ENCODE assay signal across 8 cellular contexts in genomic region chr11:123235117-123235686, GRCh38. TPM values are rescaled to one million over a fixed set of nuclear protein-coding genes. Genes with fewer than 3 reads are reported as not detected.
DNase-seq lines count a peak whose midpoint lies in the region; ATAC-seq and TF ChIP-seq lines count a peak whose summit lies in the region.

No MANE protein-coding gene starts in this region.

- no peak overlapping the region for H4K12ac ChIP-seq in trophoblast cell (ENCODE audit: low read depth, low read length)

- no peak overlapping the region for H3K9ac ChIP-seq in trophoblast cell (ENCODE audit: low read length)

- WGBS in trophoblast cell (ENCODE audit: extremely low coverage, insufficient coverage, insufficient read length), result no CpG with 5 or more reads among the region's 14 CpGs

- H3K27me3 ChIP-seq in trophoblast cell (ENCODE audit: insufficient read depth, low read length), result no peaks in the 10 kb centered on the region

- no peak overlapping the region for H3K4me3 ChIP-seq in trophoblast cell (ENCODE audit: low read depth, low read length)

- H3K4ac ChIP-seq in trophoblast cell (ENCODE audit: low read depth, low read length), result no peak overlapping the region

- H3K36me3 ChIP-seq in trophoblast cell (ENCODE audit: control insufficient read depth in 1 of 2, insufficient read depth in 2 of 2, low read length in 2 of 2), result no peaks in the 10 kb centered on the region

- ATAC-seq in activated CD8-positive, alpha-beta memory T cell treated with anti-CD3 and anti-CD28 coated beads, Interleukin-2, amount 10 ng/mL, durations not matched to agents 7 days and 5 days, result no peak
- peak; percentile 33 for ATAC-seq in effector memory CD8-positive, alpha-beta T cell (replicated peaks)
- ATAC-seq in GM18505 (IDR thresholded peaks at IDR 0.05; ENCODE audit: unreplicated experiment), result no peak

- H3K23ac ChIP-seq in trophoblast cell (ENCODE audit: low read length), result no peak overlapping the region

- H3K4me2 ChIP-seq in trophoblast cell (ENCODE audit: low read length), result no peak overlapping the region

- no peaks in the 10 kb centered on the region for H3K9me3 ChIP-seq in trophoblast cell (ENCODE audit: insufficient read depth, low read depth, low read length)

- no peak overlapping the region for H3K14ac ChIP-seq in trophoblast cell (ENCODE audit: low read length)

- H3K9me3 Mint-ChIP-seq in activated CD8-positive, alpha-beta memory T cell treated with anti-CD3 and anti-CD28 coated beads, Interleukin-2, amount 10 ng/mL, durations not matched to agents 7 days and 5 days (ENCODE audit: low read depth), result no peaks in the 10 kb centered on the region
- H3K9me3 Mint-ChIP-seq in effector memory CD8-positive, alpha-beta T cell, result no peaks in the 10 kb centered on the region

- no peaks in the 10 kb centered on the region for H3K79me2 ChIP-seq in trophoblast cell (ENCODE audit: control insufficient read depth, insufficient read depth, low read length, poor library complexity)

- no peak overlapping the region for H2BK12ac ChIP-seq in trophoblast cell (ENCODE audit: low read length)

- no peak overlapping the region for H2BK5ac ChIP-seq in trophoblast cell (ENCODE audit: low read depth, low read length, poor library complexity)

- peaks cover 10% of the 10 kb centered on the region for H3K27me3 Mint-ChIP-seq in activated CD8-positive, alpha-beta memory T cell treated with anti-CD3 and anti-CD28 coated beads, Interleukin-2, amount 10 ng/mL, durations not matched to agents 7 days and 5 days
- H3K27me3 Mint-ChIP-seq in effector memory CD8-positive, alpha-beta T cell, result peaks cover 0 to 6% of the 10 kb centered on the region in 2 donors

- TF ChIP-seq POLR2A in GM18505 (IDR thresholded peaks at IDR 0.05; ENCODE audit: borderline replicate concordance, extremely low read depth, insufficient read depth, insufficient read length), result no peak

- no peaks in the 10 kb centered on the region for H3K79me1 ChIP-seq in trophoblast cell (ENCODE audit: low read length)

- H2AFZ ChIP-seq in trophoblast cell (ENCODE audit: insufficient read depth, low read length, poor library complexity), result no peak overlapping the region

- no peak overlapping the region for H3K27ac Mint-ChIP-seq in activated CD8-positive, alpha-beta memory T cell treated with anti-CD3 and anti-CD28 coated beads, Interleukin-2, amount 10 ng/mL, durations not matched to agents 7 days and 5 days
- H3K27ac Mint-ChIP-seq in effector memory CD8-positive, alpha-beta T cell, result no peak overlapping the region

- H2BK120ac ChIP-seq in trophoblast cell (ENCODE audit: insufficient read depth, low read length, poor library complexity), result no peak overlapping the region

- H3K18ac ChIP-seq in trophoblast cell (ENCODE audit: low read length), result no peak overlapping the region

- H3K36me3 Mint-ChIP-seq in activated CD8-positive, alpha-beta memory T cell treated with anti-CD3 and anti-CD28 coated beads, Interleukin-2, amount 10 ng/mL, durations not matched to agents 7 days and 5 days, result peaks cover 16% of the 10 kb centered on the region
- no peaks in the 10 kb centered on the region for H3K36me3 Mint-ChIP-seq in effector memory CD8-positive, alpha-beta T cell (ENCODE audit: insufficient read depth)

- H2AK5ac ChIP-seq in trophoblast cell (ENCODE audit: low read length), result no peak overlapping the region

- H4K8ac ChIP-seq in trophoblast cell (ENCODE audit: low read depth, low read length), result no peak overlapping the region

- no peak overlapping the region for H3K4me3 Mint-ChIP-seq in activated CD8-positive, alpha-beta memory T cell treated with anti-CD3 and anti-CD28 coated beads, Interleukin-2, amount 10 ng/mL, durations not matched to agents 7 days and 5 days
- no peak overlapping the region for H3K4me3 Mint-ChIP-seq in effector memory CD8-positive, alpha-beta T cell

- no peak overlapping the region for H3K27ac ChIP-seq in trophoblast cell (ENCODE audit: low read depth, low read length)

- no peak overlapping the region for H4K91ac ChIP-seq in trophoblast cell (ENCODE audit: low read depth, low read length)

- peak; percentile 75 for DNase-seq in activated CD8-positive, alpha-beta memory T cell treated with anti-CD3 and anti-CD28 coated beads for 24 hours
- no peak for DNase-seq in activated CD8-positive, alpha-beta memory T cell treated with anti-CD3 and anti-CD28 coated beads, Interleukin-2, amount 10 ng/mL, durations not matched to agents 7 days and 5 days
- DNase-seq in UCSD-AML1 (lab: John Stamatoyannopoulos, UW; ENCODE audit: unreplicated experiment), result peak; percentile 18
- peak; percentile 10 to 30 (median 14) for DNase-seq in effector memory CD8-positive, alpha-beta T cell
- DNase-seq in trophoblast cell, result peak; percentile 22 to 46
- no peak for DNase-seq in NCI-H1436 treated with DMSO at 0.1 percent for 48 hours (lab: John Stamatoyannopoulos, UW)
- DNase-seq in NCI-H1694 (lab: John Stamatoyannopoulos, UW), result no peak

- peaks cover 35% of the 10 kb centered on the region for H3K4me1 Mint-ChIP-seq in activated CD8-positive, alpha-beta memory T cell treated with anti-CD3 and anti-CD28 coated beads, Interleukin-2, amount 10 ng/mL, durations not matched to agents 7 days and 5 days
- peaks cover 11% of the 10 kb centered on the region in 2 donors for H3K4me1 Mint-ChIP-seq in effector memory CD8-positive, alpha-beta T cell (ENCODE audit: low read depth in 2 of 2)

- H3K4me1 ChIP-seq in trophoblast cell (ENCODE audit: control insufficient read depth in 1 of 2, insufficient read depth in 2 of 2, low read length in 2 of 2), result peaks cover 0 to 6% of the 10 kb centered on the region in 2 experiments

- CTCF ChIA-PET in activated CD8-positive, alpha-beta memory T cell treated with anti-CD3 and anti-CD28 coated beads, Interleukin-2, amount 10 ng/mL, durations not matched to agents 7 days and 5 days (lab: Charles Lee), result interaction anchor here (0.6 to 8.6 kb wide), 6 partner anchors 11 to 420 kb away, joined by 3 to 61 read pairs (median 3); no protein-coding TSS in a partner anchor

RNA-seq across cellular contexts. Expression of gene CLMP, which starts 40.2 kb away (rescaled TPM):
- under 1 TPM in 1 of 2 experiments, not detected in 1; 0.58 TPM for total RNA-seq in activated CD8-positive, alpha-beta memory T cell treated with anti-CD3 and anti-CD28 coated beads, Interleukin-2, amount 10 ng/mL, durations not matched to agents 7 days and 5 days
- polyA plus RNA-seq in trophoblast cell (2013), result 52.0 and 56.1 TPM in 2 replicates

Comparison
In these comparisons a context has a peak if more than half of its experiments do, and no peak if none do; other contexts are left out.
1. DNase-seq: peak in activated CD8-positive, alpha-beta memory T cell treated with anti-CD3 and anti-CD28 coated beads for 24 hours (single experiment), UCSD-AML1 (single experiment), effector memory CD8-positive, alpha-beta T cell (3 of 3) and trophoblast cell (2 of 2); none in activated CD8-positive, alpha-beta memory T cell treated with anti-CD3 and anti-CD28 coated beads, Interleukin-2, amount 10 ng/mL, durations not matched to agents 7 days and 5 days (single experiment), NCI-H1436 treated with DMSO at 0.1 percent for 48 hours (single experiment) and NCI-H1694 (single experiment).